In the genomic region with DNA sequence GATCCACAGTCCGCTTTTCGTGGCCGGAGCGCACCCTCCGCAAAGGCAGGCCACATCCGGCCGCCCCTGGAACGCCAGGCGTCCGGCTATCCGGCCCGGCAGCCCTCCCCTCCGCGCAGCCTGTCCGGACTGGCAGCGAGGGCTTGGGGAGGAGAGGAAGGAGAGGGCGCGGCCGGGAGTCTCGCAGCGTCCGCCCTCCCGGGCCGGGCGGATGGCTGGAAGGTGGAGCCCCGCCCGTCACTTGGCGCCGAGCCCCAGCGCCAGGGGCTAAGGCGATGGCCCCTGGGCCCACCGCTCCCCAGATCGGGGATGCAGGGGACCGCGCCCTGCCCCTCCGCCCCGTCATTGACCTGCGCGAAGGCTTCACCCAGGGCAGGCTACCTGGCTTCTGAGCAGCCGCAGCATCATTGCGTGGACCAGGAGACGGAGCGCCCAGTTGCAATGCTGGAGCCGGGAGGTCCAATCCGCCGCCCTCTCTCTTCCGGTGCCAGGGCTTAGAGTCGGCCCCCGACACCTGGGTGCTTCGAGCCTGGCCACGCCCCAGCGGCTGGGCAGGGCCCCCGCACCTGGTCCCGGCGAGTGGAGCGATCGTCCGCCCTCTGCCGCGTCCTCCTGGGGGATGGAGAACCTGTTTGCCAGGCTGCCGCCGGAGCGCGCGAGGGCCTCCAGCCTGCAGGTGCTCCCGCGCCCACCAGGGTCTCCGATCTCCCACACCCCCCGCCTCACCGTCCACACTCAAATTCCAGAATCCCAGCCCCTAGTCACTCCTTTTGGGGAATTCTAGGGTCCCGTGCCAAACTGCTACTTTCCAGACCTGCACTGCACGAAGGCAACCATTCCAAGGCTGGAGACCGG, we compare ENCODE assay signal across 8 cellular contexts. TPM values are rescaled to one million over a fixed set of nuclear protein-coding genes. Genes with fewer than 3 reads are reported as not detected.
DNase-seq lines count a peak whose midpoint lies in the region; ATAC-seq and TF ChIP-seq lines count a peak whose summit lies in the region.

A gene (minus strand): TSS at position 131 of the 855 bp plus-strand sequence. CDS start 1,360 bp downstream, outside the sequence.

- H3K9ac ChIP-seq in neural progenitor cell, result no peak within 1 kb of the TSS

- H3K79me2 ChIP-seq in neural progenitor cell (ENCODE audit: low read depth), result peaks cover 17% of the 10 kb centered on the region

- peaks cover 11% of the 10 kb centered on the region for H3K27me3 ChIP-seq in neural progenitor cell

- H3K36me3 ChIP-seq in neural progenitor cell, result no peaks in the 10 kb centered on the region

- no peaks in the 10 kb centered on the region for H3K9me3 ChIP-seq in neural progenitor cell (ENCODE audit: low read depth)

- no peak within 1 kb of the TSS for H3K27ac ChIP-seq in neural progenitor cell

- no peaks in the 10 kb centered on the region for H3K36me3 Mint-ChIP-seq in activated T-helper 1 cell treated with anti-CD3 and anti-CD28 coated beads, Interleukin-12 subunit alpha, Interleukin-12 subunit beta, Interleukin-2, Interleukin-4 antibody, amounts not matched to agents 30 ng/mL and 10 ng/mL and 1 ng/mL, durations not matched to agents 14 hours and 24 hours and 36 hours (ENCODE audit: low read depth)
- H3K36me3 Mint-ChIP-seq in neural progenitor cell, result peaks cover 4% of the 10 kb centered on the region

- DNase-seq in DMS 273 (lab: John Stamatoyannopoulos, UW; ENCODE audit: unreplicated experiment) (peak; percentile 76), DMS 273 treated with DMSO at 0.1 percent for 48 hours (lab: John Stamatoyannopoulos, UW) (no peak), NCI-H2227 (lab: John Stamatoyannopoulos, UW; ENCODE audit: unreplicated experiment) (peak; percentile 87), fibroblast of villous mesenchyme (ENCODE audit: low read depth) (peak; percentile 46), neural progenitor cell (ENCODE audit: low spot score) (peak; percentile 89)
- peak; percentile 16 for DNase-seq in activated T-helper 1 cell treated with anti-CD3 and anti-CD28 coated beads, Interleukin-12 subunit alpha, Interleukin-12 subunit beta, Interleukin-2, Interleukin-4 antibody, amounts not matched to agents 30 ng/mL and 10 ng/mL and 1 ng/mL, durations not matched to agents 14 hours and 24 hours and 36 hours (ENCODE audit: low spot score)

- H3K9me3 Mint-ChIP-seq in activated T-helper 1 cell treated with anti-CD3 and anti-CD28 coated beads, Interleukin-12 subunit alpha, Interleukin-12 subunit beta, Interleukin-2, Interleukin-4 antibody, amounts not matched to agents 30 ng/mL and 10 ng/mL and 1 ng/mL, durations not matched to agents 14 hours and 24 hours and 36 hours, result no peaks in the 10 kb centered on the region
- H3K9me3 Mint-ChIP-seq in neural progenitor cell, result peaks cover 1% of the 10 kb centered on the region

- H3K4me3 ChIP-seq in fibroblast of villous mesenchyme (ENCODE audit: low read depth, low read length) (peak within 1 kb of the TSS; percentile 52), neural progenitor cell (peak within 1 kb of the TSS; percentile 87)

- H3K27ac Mint-ChIP-seq in activated T-helper 1 cell treated with anti-CD3 and anti-CD28 coated beads, Interleukin-12 subunit alpha, Interleukin-12 subunit beta, Interleukin-2, Interleukin-4 antibody, amounts not matched to agents 30 ng/mL and 10 ng/mL and 1 ng/mL, durations not matched to agents 14 hours and 24 hours and 36 hours, result peak within 1 kb of the TSS; percentile 63
- peak within 1 kb of the TSS; percentile 78 for H3K27ac Mint-ChIP-seq in neural progenitor cell

- peak within 1 kb of the TSS; percentile 81 for H3K4me3 Mint-ChIP-seq in activated T-helper 1 cell treated with anti-CD3 and anti-CD28 coated beads, Interleukin-12 subunit alpha, Interleukin-12 subunit beta, Interleukin-2, Interleukin-4 antibody, amounts not matched to agents 30 ng/mL and 10 ng/mL and 1 ng/mL, durations not matched to agents 14 hours and 24 hours and 36 hours
- H3K4me3 Mint-ChIP-seq in neural progenitor cell, result peak within 1 kb of the TSS; percentile 83

- H3K4me1 Mint-ChIP-seq in activated T-helper 1 cell treated with anti-CD3 and anti-CD28 coated beads, Interleukin-12 subunit alpha, Interleukin-12 subunit beta, Interleukin-2, Interleukin-4 antibody, amounts not matched to agents 30 ng/mL and 10 ng/mL and 1 ng/mL, durations not matched to agents 14 hours and 24 hours and 36 hours (ENCODE audit: low read depth), result peaks cover 11% of the 10 kb centered on the region
- peaks cover 23% of the 10 kb centered on the region for H3K4me1 Mint-ChIP-seq in neural progenitor cell

- H3K4me1 ChIP-seq in neural progenitor cell, result no peaks in the 10 kb centered on the region

- intact Hi-C loops in activated T-helper 1 cell treated with anti-CD3 and anti-CD28 coated beads, Interleukin-12 subunit alpha, Interleukin-12 subunit beta, Interleukin-2, Interleukin-4 antibody, amounts not matched to agents 30 ng/mL and 10 ng/mL and 1 ng/mL, durations not matched to agents 14 hours and 24 hours and 36 hours (cut with micrococcal nuclease), result no loop called here

- no peaks in the 10 kb centered on the region for H4K20me1 ChIP-seq in neural progenitor cell (ENCODE audit: low read depth)

- H3K27me3 Mint-ChIP-seq in activated T-helper 1 cell treated with anti-CD3 and anti-CD28 coated beads, Interleukin-12 subunit alpha, Interleukin-12 subunit beta, Interleukin-2, Interleukin-4 antibody, amounts not matched to agents 30 ng/mL and 10 ng/mL and 1 ng/mL, durations not matched to agents 14 hours and 24 hours and 36 hours (ENCODE audit: insufficient read depth), result peaks cover 24% of the 10 kb centered on the region
- H3K27me3 Mint-ChIP-seq in neural progenitor cell (ENCODE audit: insufficient read depth, low read depth), result peaks cover 31% of the 10 kb centered on the region

- TF ChIP-seq CTCF in fibroblast of villous mesenchyme (IDR thresholded peaks at IDR 0.05; ENCODE audit: insufficient read depth, low read depth, low read length) (no peak), neural progenitor cell (IDR thresholded peaks at IDR 0.05) (peak; percentile 44)

- H3F3A ChIP-seq in neural progenitor cell (ENCODE audit: low read depth), result peaks cover 21% of the 10 kb centered on the region

- ATAC-seq in GM21381 (IDR thresholded peaks at IDR 0.05; ENCODE audit: unreplicated experiment) (no peak), GM18517 (IDR thresholded peaks at IDR 0.05; ENCODE audit: unreplicated experiment) (no peak)

- peak within 1 kb of the TSS; percentile 96 for H3K4me2 ChIP-seq in neural progenitor cell

- H2AFZ ChIP-seq in neural progenitor cell (replicated peaks), result peak within 1 kb of the TSS; percentile 93

RNA-seq across cellular contexts. Expression of the gene that starts here (rescaled TPM):
- 0.54 and 0.57 TPM in 2 replicates for total RNA-seq in activated T-helper 1 cell treated with anti-CD3 and anti-CD28 coated beads, Interleukin-12 subunit alpha, Interleukin-12 subunit beta, Interleukin-2, Interleukin-4 antibody, amounts not matched to agents 30 ng/mL and 10 ng/mL and 1 ng/mL, durations not matched to agents 14 hours and 24 hours and 36 hours
- total RNA-seq in fibroblast of villous mesenchyme (under 0.01 TPM in 2 replicates), neural progenitor cell (ENCODE audit: low replicate concordance) (2.9 and 5.1 TPM in 2 replicates)

Comparison
In these comparisons a context has a peak if more than half of its experiments do, and no peak if none do; other contexts are left out.
1. Peak in DNase-seq in activated T-helper 1 cell treated with anti-CD3 and anti-CD28 coated beads, Interleukin-12 subunit alpha, Interleukin-12 subunit beta, Interleukin-2, Interleukin-4 antibody, amounts not matched to agents 30 ng/mL and 10 ng/mL and 1 ng/mL, durations not matched to agents 14 hours and 24 hours and 36 hours; RNA of the gene not detected or under 1 TPM.
2. Peak in DNase-seq and H3K4me3 ChIP-seq in fibroblast of villous mesenchyme; RNA of the gene not detected or under 1 TPM.